In the genomic region with DNA sequence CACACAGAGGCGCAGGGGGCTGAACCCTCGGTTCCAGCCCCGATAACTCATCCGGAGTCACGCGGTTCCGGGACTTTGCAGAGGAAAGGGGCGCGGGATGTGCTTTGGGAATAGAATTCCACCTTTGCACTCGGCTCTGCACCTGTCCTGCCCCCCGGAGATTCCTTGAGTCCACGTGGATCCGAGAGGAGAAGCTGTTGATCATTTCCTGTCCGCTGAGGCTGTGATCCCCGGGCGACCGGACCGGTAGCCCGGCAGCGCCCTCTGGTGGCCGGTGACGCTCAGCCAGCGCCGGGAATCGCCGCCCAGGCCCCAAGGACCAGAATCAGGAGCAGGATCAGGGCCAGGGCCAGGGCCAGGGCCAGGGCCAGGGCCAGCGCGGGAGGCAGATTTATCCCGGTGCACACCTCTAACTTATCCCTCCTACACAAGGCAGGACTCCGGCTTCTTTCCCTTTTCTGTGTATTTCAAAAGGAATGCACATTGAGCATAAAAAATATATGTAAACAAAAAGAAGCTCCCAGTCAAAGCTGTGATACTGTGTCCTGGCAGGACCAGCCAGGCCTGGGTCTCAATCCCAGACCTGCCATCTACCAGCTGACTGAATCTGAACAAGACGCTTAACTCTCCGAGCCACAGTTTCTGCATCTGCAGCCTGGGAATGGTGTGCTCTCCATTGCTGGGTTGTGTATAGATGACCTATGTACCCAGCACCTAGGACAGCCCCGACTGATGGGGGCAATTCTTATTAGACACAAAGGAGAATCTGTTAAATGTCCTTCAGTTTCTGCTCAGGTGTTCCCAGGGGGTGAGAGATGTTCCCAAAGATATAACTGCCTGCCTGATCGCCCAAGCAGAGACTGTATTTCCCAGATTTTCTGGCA, we compare ENCODE assay signal across 8 cellular contexts. TPM values are rescaled to one million over a fixed set of nuclear protein-coding genes. Genes with fewer than 3 reads are reported as not detected.
DNase-seq lines count a peak whose midpoint lies in the region; ATAC-seq and TF ChIP-seq lines count a peak whose summit lies in the region.

No MANE protein-coding gene starts in this region.

- peaks cover 59% of the 10 kb centered on the region for H3K27me3 Mint-ChIP-seq in Calu3 (ENCODE audit: unreplicated experiment)

- no peak overlapping the region for H3K27ac ChIP-seq in colonic mucosa

- H3K9ac ChIP-seq in colonic mucosa (ENCODE audit: low read depth in 2 of 2, low read length in 2 of 2) = peak overlapping the region in 1 of 2 donors; percentile 45

- H3K9me3 Mint-ChIP-seq in Calu3 (ENCODE audit: low read depth, unreplicated experiment) = no peaks in the 10 kb centered on the region

- CTCF ChIA-PET in Calu3 (lab: Charles Lee) = interaction anchor here (0.9 to 1.7 kb wide), 8 partner anchors 13 to 163 kb away, joined by 3 to 26 read pairs (median 4); no protein-coding TSS in a partner anchor

- no peaks in the 10 kb centered on the region for H3K4me1 Mint-ChIP-seq in Calu3 (ENCODE audit: low read depth, unreplicated experiment)

- intact Hi-C loops in Calu3 (cut with micrococcal nuclease; ENCODE audit: unreplicated experiment) = loop anchor here (1.0 kb wide), 2 partner anchors 85 to 163 kb away; no protein-coding TSS in a partner anchor
- intact Hi-C loops in colonic mucosa (cut with DNase I) = loop anchor here (2.0 to 5.0 kb wide), 4 partner anchors 65 to 163 kb away; no protein-coding TSS in a partner anchor

- H3K4me3 ChIP-seq in HAP-1 (peak overlapping the region; percentile 30), colonic mucosa (peak overlapping the region; percentile 23)

- TF ChIP-seq CTCF in Calu3 (IDR thresholded peaks at IDR 0.05; ENCODE audit: unreplicated experiment) (peak; percentile 86), colonic mucosa (IDR thresholded peaks at IDR 0.05) (peak; percentile 97)

- in situ Hi-C loops in HAP-1 (cut with MboI; ENCODE audit: low sequenced_read_pairs) = loop anchor here (5.0 kb wide), 2 partner anchors 85 to 165 kb away; no protein-coding TSS in a partner anchor

- peaks cover 6% of the 10 kb centered on the region for H3K4me1 ChIP-seq in HAP-1
- peaks cover 3% of the 10 kb centered on the region for H3K4me1 ChIP-seq in colonic mucosa

- H3K36me3 Mint-ChIP-seq in Calu3 (ENCODE audit: insufficient read depth, unreplicated experiment) = peaks cover 8% of the 10 kb centered on the region

- ATAC-seq in left lobe of liver = peak; percentile 99
- ATAC-seq in HG03378 (IDR thresholded peaks at IDR 0.05; ENCODE audit: unreplicated experiment) = no peak

- H3K9me3 ChIP-seq in HAP-1 (no peaks in the 10 kb centered on the region), colonic mucosa (no peaks in the 10 kb centered on the region)

- DNase-seq in Calu3 (peak; percentile 90), HAP-1 (ENCODE audit: low spot score in 2 of 2) (peak; percentile 76 to 90), NCI-H2196 (lab: John Stamatoyannopoulos, UW; ENCODE audit: unreplicated experiment) (peak; percentile 88), colonic mucosa (peak; percentile 85), left lobe of liver (ENCODE audit: low spot score) (peak; percentile 86)
- DNase-seq in activated CD4-positive, alpha-beta T cell treated with anti-CD3 and anti-CD28 coated beads for 4 hours = peak; percentile 75 to 80
- peak; percentile 71 to 82 (median 72) for DNase-seq in stimulated activated CD4-positive, alpha-beta T cell treated with anti-CD3 and anti-CD28 coated beads, Interleukin-1b, Interleukin-23, amount 100 ng/mL, for 24 hours (ENCODE audit: low read depth in 4 of 4, low spot score in 1 of 4)

- H3K27ac Mint-ChIP-seq in Calu3 (ENCODE audit: unreplicated experiment) = no peak overlapping the region

- no peaks in the 10 kb centered on the region for H3K27me3 ChIP-seq in HAP-1 (ENCODE audit: low read depth)
- no peaks in the 10 kb centered on the region for H3K27me3 ChIP-seq in colonic mucosa

- no peaks in the 10 kb centered on the region for H3K36me3 ChIP-seq in HAP-1 (replicated peaks)
- no peaks in the 10 kb centered on the region for H3K36me3 ChIP-seq in colonic mucosa

- H3K4me3 Mint-ChIP-seq in Calu3 (ENCODE audit: low read depth, unreplicated experiment) = peak overlapping the region; percentile 66

- BruUV-seq in Calu3 (replicated peaks; lab: Mats Ljungman, UMichigan) = no TSS peak

RNA-seq across cellular contexts. Expression of gene SPATA3, which starts 8.5 kb away (rescaled TPM):
- total RNA-seq in Calu3 (2022) (not detected in 2 replicates), colonic mucosa (not detected), left lobe of liver (not detected)

RNA-seq across cellular contexts. Expression of gene C2orf72, which starts 49.9 kb away (rescaled TPM):
- total RNA-seq in Calu3 (2022) (0.66 and 0.83 TPM in 2 replicates), colonic mucosa (10 to 100 TPM; 44.5 to 82.5 TPM), left lobe of liver (125 TPM)

Comparison
In these comparisons a context has a peak if more than half of its experiments do, and no peak if none do; other contexts are left out.
1. RNA of gene C2orf72, which starts 49.9 kb away (total RNA-seq): 125 TPM in left lobe of liver (single experiment) and 44.5 to 82.5 TPM in colonic mucosa; 0.66 to 0.83 TPM in Calu3; every median in the first group is over 10 times any median in the second.
2. Peak in every context shown above with its lines, with median percentiles within 50 percentile points of each other: DNase-seq.